12 cellular contexts compared by ENCODE assay signal in genomic region chr1:89070509-89070908, GRCh38. TPM values are rescaled to one million over a fixed set of nuclear protein-coding genes. Genes with fewer than 3 reads are reported as not detected.
DNase-seq lines count a peak whose midpoint lies in the region; ATAC-seq lines count a peak whose summit lies in the region.
"Had no signal": no experiment of that assay in that cellular context is flagged by ENCODE, and none has a peak within 500 bp of the region (broad histone marks: within the 10 kb centered on the region; RNA-seq: fewer than 3 reads in every experiment).

No MANE protein-coding gene starts in this region.

- no peaks in the 10 kb centered on the region for H3K27me3 ChIP-seq in subcutaneous abdominal adipose tissue (ENCODE audit: control insufficient read depth in 5 of 5, insufficient read depth in 4 of 5, low read length in 5 of 5)

- H3K9me3 Mint-ChIP-seq in activated T-cell treated with anti-CD3 and anti-CD28 coated beads, Interleukin-2, amount 50 U/mL, for 24 hours = peaks cover 13% of the 10 kb centered on the region
- peaks cover 22% of the 10 kb centered on the region for H3K9me3 Mint-ChIP-seq in activated CD4-positive, alpha-beta memory T cell treated with anti-CD3 and anti-CD28 coated beads for 36 hours

- peak overlapping the region in 2 of 5 donors; percentile 24 to 62 for H3K9ac ChIP-seq in subcutaneous abdominal adipose tissue (ENCODE audit: low read length in 5 of 5)

- H3K4me1 Mint-ChIP-seq in activated T-cell treated with anti-CD3 and anti-CD28 coated beads, Interleukin-2, amount 50 U/mL, for 24 hours (ENCODE audit: low read depth) = peaks cover 33% of the 10 kb centered on the region
- peaks cover 24% of the 10 kb centered on the region for H3K4me1 Mint-ChIP-seq in activated CD4-positive, alpha-beta memory T cell treated with anti-CD3 and anti-CD28 coated beads for 36 hours (ENCODE audit: low read depth)

- POLR2A ChIA-PET in activated CD4-positive, alpha-beta memory T cell treated with anti-CD3 and anti-CD28 coated beads for 36 hours (lab: Charles Lee) = interaction anchor here (1.0 kb wide), 1 partner anchor 229 kb away, joined by 3 read pairs; no protein-coding TSS in a partner anchor

- H3K4me1 ChIP-seq in subcutaneous abdominal adipose tissue (ENCODE audit: control insufficient read depth in 5 of 5, insufficient read depth in 5 of 5, low read length in 5 of 5) = peaks cover 1 to 8% (median 6%) of the 10 kb centered on the region in 5 donors

- peak overlapping the region; percentile 48 to 62 (median 57) for H3K4me3 ChIP-seq in subcutaneous abdominal adipose tissue (ENCODE audit: low read depth in 1 of 5, low read length in 5 of 5)

- CTCF ChIA-PET in activated CD4-positive, alpha-beta memory T cell treated with anti-CD3 and anti-CD28 coated beads for 36 hours (lab: Charles Lee) = interaction anchor here (1.2 kb wide), 1 partner anchor 86 kb away, joined by 3 read pairs; no protein-coding TSS in a partner anchor

- intact Hi-C loops in activated CD4-positive, alpha-beta memory T cell treated with anti-CD3 and anti-CD28 coated beads for 36 hours (cut with micrococcal nuclease) = no loop called here

- peak overlapping the region; percentile 73 for H3K4me3 Mint-ChIP-seq in activated T-cell treated with anti-CD3 and anti-CD28 coated beads, Interleukin-2, amount 50 U/mL, for 24 hours
- peak overlapping the region; percentile 65 for H3K4me3 Mint-ChIP-seq in activated CD4-positive, alpha-beta memory T cell treated with anti-CD3 and anti-CD28 coated beads for 36 hours
- H3K4me3 Mint-ChIP-seq: type B pancreatic cell had no signal

- no peak for DNase-seq in activated T-cell treated with anti-CD3 and anti-CD28 coated beads, Interleukin-2, amount 50 U/mL, for 24 hours
- DNase-seq in activated T-cell treated with anti-CD3 and anti-CD28 coated beads, Interleukin-2, amount 50 U/mL, for 1 hour = no peak
- no peak for DNase-seq in activated CD4-positive, alpha-beta memory T cell treated with anti-CD3 and anti-CD28 coated beads for 36 hours
- DNase-seq in left lobe of liver (ENCODE audit: low spot score) = no peak
- no peak for DNase-seq in AG08396 (ENCODE audit: low spot score)
- no peak for DNase-seq in HCEC 1CT
- DNase-seq in HPDE6-E6E7 (ENCODE audit: extremely low spot score) = no peak
- DNase-seq: activated CD4-positive, CD25-positive, alpha-beta regulatory T cell; Karpas-422; stimulated activated CD4-positive, alpha-beta T cell treated with anti-CD3 and anti-CD28 coated beads, Interleukin-4, amount 100 ng/mL, for 4 hours had no signal

- peak overlapping the region; percentile 93 for H3K27ac Mint-ChIP-seq in activated T-cell treated with anti-CD3 and anti-CD28 coated beads, Interleukin-2, amount 50 U/mL, for 24 hours
- no peak overlapping the region for H3K27ac Mint-ChIP-seq in activated CD4-positive, alpha-beta memory T cell treated with anti-CD3 and anti-CD28 coated beads for 36 hours
- H3K27ac Mint-ChIP-seq: type B pancreatic cell had no signal

- H3K9me3 ChIP-seq in subcutaneous abdominal adipose tissue (ENCODE audit: control insufficient read depth in 5 of 5, low read length in 5 of 5) = peaks cover 0 to 3% (median 0%) of the 10 kb centered on the region in 5 donors

- peak; percentile 7 for ATAC-seq in left lobe of liver

- H3K36me3 ChIP-seq in subcutaneous abdominal adipose tissue (ENCODE audit: control insufficient read depth in 5 of 5, insufficient read depth in 5 of 5, low read length in 5 of 5) = no peaks in the 10 kb centered on the region

- H3K27me3 Mint-ChIP-seq in activated T-cell treated with anti-CD3 and anti-CD28 coated beads, Interleukin-2, amount 50 U/mL, for 24 hours = no peaks in the 10 kb centered on the region
- H3K27me3 Mint-ChIP-seq in activated CD4-positive, alpha-beta memory T cell treated with anti-CD3 and anti-CD28 coated beads for 36 hours = no peaks in the 10 kb centered on the region
- H3K27me3 Mint-ChIP-seq: type B pancreatic cell had no signal

- no peak overlapping the region for H3K27ac ChIP-seq in subcutaneous abdominal adipose tissue (ENCODE audit: low read depth, low read length)

- H3K36me3 Mint-ChIP-seq in activated T-cell treated with anti-CD3 and anti-CD28 coated beads, Interleukin-2, amount 50 U/mL, for 24 hours (ENCODE audit: low read depth) = peaks cover 2% of the 10 kb centered on the region
- H3K36me3 Mint-ChIP-seq in activated CD4-positive, alpha-beta memory T cell treated with anti-CD3 and anti-CD28 coated beads for 36 hours = peaks cover 8% of the 10 kb centered on the region
- H3K36me3 Mint-ChIP-seq: type B pancreatic cell had no signal

RNA-seq across cellular contexts. Expression of gene GBP1, which starts 5.5 kb away (rescaled TPM):
- total RNA-seq in activated CD4-positive, alpha-beta memory T cell treated with anti-CD3 and anti-CD28 coated beads for 36 hours = 10 to 100 TPM; 66.9 to 67.9 TPM
- total RNA-seq in left lobe of liver = 11.1 TPM

RNA-seq across cellular contexts. Expression of gene GBP3, which starts 47.8 kb away (rescaled TPM):
- 1 to 10 TPM; 4.5 to 5.7 TPM for total RNA-seq in activated CD4-positive, alpha-beta memory T cell treated with anti-CD3 and anti-CD28 coated beads for 36 hours
- total RNA-seq in left lobe of liver = 4.3 TPM

RNA-seq across cellular contexts. Expression of gene GBP2, which starts 55.4 kb away (rescaled TPM):
- total RNA-seq in activated CD4-positive, alpha-beta memory T cell treated with anti-CD3 and anti-CD28 coated beads for 36 hours = 100 to 1,000 TPM; 396 to 403 TPM
- total RNA-seq in left lobe of liver = 7.8 TPM

Comparison
In these comparisons a context has a peak if more than half of its experiments do, and no peak if none do; other contexts are left out.
1. RNA of gene GBP2, which starts 55.4 kb away (total RNA-seq): 396 to 403 TPM in activated CD4-positive, alpha-beta memory T cell treated with anti-CD3 and anti-CD28 coated beads for 36 hours; 7.8 TPM in left lobe of liver (single experiment); every median in the first group is over 10 times any median in the second.